8 cellular contexts compared by ENCODE assay signal in the genomic region with DNA sequence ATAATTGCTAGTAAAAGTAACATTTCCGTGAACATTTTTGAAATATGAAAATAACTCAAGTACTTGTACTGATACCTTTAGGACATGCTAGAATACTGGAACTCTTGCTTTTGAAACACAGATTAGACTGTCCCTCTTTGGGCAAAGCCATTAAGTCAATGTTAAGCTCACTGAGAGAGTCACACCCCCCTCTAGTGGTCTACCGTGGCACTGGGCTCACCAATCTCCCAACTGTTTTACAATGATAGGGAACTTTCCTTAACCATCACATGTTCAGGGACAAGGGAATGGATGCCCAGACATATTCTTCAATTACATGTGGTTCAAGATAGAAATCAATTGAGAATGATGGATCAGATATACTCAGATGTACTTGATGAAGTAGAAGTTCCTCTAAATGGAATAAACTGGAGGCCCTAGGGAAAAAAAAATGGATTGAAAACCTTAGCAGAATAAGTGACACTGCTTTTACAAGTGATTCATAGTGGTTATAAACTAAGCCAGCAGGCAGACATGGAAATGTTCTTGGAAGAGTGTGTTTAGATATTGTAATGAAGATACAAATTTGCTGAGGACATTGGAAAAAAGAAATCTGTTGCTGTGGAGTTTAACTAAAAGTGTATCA. TPM values are rescaled to one million over a fixed set of nuclear protein-coding genes. Genes with fewer than 3 reads are reported as not detected.
DNase-seq lines count a peak whose midpoint lies in the region; ATAC-seq and TF ChIP-seq lines count a peak whose summit lies in the region.

No MANE protein-coding gene starts in this region.

- no peaks in the 10 kb centered on the region for H3K36me3 Mint-ChIP-seq in naive B cell

- ATAC-seq in naive B cell (ENCODE audit: low read depth in 2 of 2) (peak; percentile 45 to 55), HG02610 (IDR thresholded peaks at IDR 0.05; ENCODE audit: unreplicated experiment) (no peak)

- peak; percentile 99 for TF ChIP-seq CTCF in epithelial cell of proximal tubule (conservative IDR thresholded peaks at IDR 0.05; ENCODE audit: low read depth, low read length)

- H3K9me3 Mint-ChIP-seq in naive B cell: no peaks in the 10 kb centered on the region

- no peak overlapping the region for H3K4me3 Mint-ChIP-seq in naive B cell

- H3K27ac Mint-ChIP-seq in naive B cell: no peak overlapping the region

- no peak overlapping the region for H3K4me3 ChIP-seq in epithelial cell of proximal tubule (ENCODE audit: low read depth, low read length)

- peaks cover 0 to 5% (median 3%) of the 10 kb centered on the region in 3 donors for H3K27me3 Mint-ChIP-seq in naive B cell

- DNase-seq in Ammon's horn (ENCODE audit: low spot score) (peak; percentile 78), H4 (ENCODE audit: low spot score) (peak; percentile 70), NOMO-1 treated with dmso at 0.1 percent for 144 hours (lab: John Stamatoyannopoulos, UW; ENCODE audit: unreplicated experiment) (peak; percentile 44), epithelial cell of proximal tubule (ENCODE audit: low read depth) (no peak), naive B cell (peak; percentile 29)
- peak; percentile 60 for DNase-seq in activated CD8-positive, alpha-beta memory T cell treated with anti-CD3 and anti-CD28 coated beads, Interleukin-2, amount 50 U/mL, for 4 hours
- peak; percentile 22 to 25 for DNase-seq in stimulated activated CD8-positive, alpha-beta memory T cell treated with anti-CD3 and anti-CD28 coated beads, Interleukin-7, amount 100 ng/mL, for 48 hours (ENCODE audit: extremely low read depth in 1 of 2, low read depth in 1 of 2)

- peaks cover 0 to 2% (median 0%) of the 10 kb centered on the region in 3 donors for H3K4me1 Mint-ChIP-seq in naive B cell

RNA-seq across cellular contexts. Expression of gene NANOG, which starts 17.8 kb away (rescaled TPM):
- not detected in 2 replicates for total RNA-seq in H4 (2014; rRNA removed; shearing (Covaris generic))
- total RNA-seq in epithelial cell of proximal tubule: not detected in 2 replicates
- polyA plus RNA-seq in naive B cell (ENCODE audit: low read depth in 6 of 6): not detected

RNA-seq across cellular contexts. Expression of gene NANOGNB, which starts 42.0 kb away (rescaled TPM):
- not detected in 2 replicates for total RNA-seq in H4 (2014; rRNA removed; shearing (Covaris generic))
- not detected in 2 replicates for total RNA-seq in epithelial cell of proximal tubule
- polyA plus RNA-seq in naive B cell (ENCODE audit: low read depth in 6 of 6): not detected

RNA-seq across cellular contexts. Expression of gene CLEC4C, which starts 59.8 kb away (rescaled TPM):
- total RNA-seq in H4 (2014; rRNA removed; shearing (Covaris generic)): not detected in 2 replicates
- not detected in 2 replicates for total RNA-seq in epithelial cell of proximal tubule
- polyA plus RNA-seq in naive B cell (ENCODE audit: low read depth in 6 of 6): 10 to 100 TPM in 1 of 6 donors, 1 to 10 TPM in 4, under 1 TPM in 1; 0.61 to 13.4 (median 7.6) TPM
